In the genomic region with DNA sequence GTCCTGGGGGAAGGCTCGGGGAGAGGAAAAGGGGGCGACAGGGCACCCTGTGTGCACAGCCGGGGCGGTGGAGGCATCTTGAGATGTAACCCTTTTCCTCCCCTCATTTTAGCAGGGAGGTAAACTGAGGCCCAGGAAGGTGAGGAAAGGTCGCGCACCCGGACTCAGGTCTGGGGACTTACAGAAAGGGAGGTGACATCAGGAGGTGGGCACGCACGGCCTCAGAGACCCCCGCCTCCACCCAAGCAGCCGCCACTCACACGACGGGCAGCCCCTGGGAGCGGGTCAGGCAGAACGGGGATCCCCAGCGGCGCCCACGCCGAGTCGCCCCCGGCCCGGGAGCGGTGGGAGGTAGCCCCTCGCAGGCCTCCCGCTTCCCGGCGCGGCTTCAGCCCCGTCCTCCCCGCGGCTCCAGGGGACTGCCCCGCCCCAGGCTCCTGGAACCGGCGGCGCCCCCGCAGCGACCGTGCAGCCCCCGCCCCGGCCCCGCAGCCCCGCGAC, we compare ENCODE assay signal across 8 cellular contexts. TPM values are rescaled to one million over a fixed set of nuclear protein-coding genes. Genes with fewer than 3 reads are reported as not detected.
DNase-seq lines count a peak whose midpoint lies in the region; ATAC-seq, FAIRE-seq and TF ChIP-seq lines count a peak whose summit lies in the region.

No MANE protein-coding gene starts in this region.

- no peaks in the 10 kb centered on the region for H3K27me3 Mint-ChIP-seq in activated naive CD8-positive, alpha-beta T cell

- no peaks in the 10 kb centered on the region for H3K36me3 ChIP-seq in testis (ENCODE audit: low read depth, missing control alignments)

- intact Hi-C loops in testis (cut with DNase I; ENCODE audit: low total_unique reads): loop anchor here (2.0 kb wide), 1 partner anchor 29 kb away; no protein-coding TSS in a partner anchor

- H3K4me1 Mint-ChIP-seq in activated naive CD8-positive, alpha-beta T cell (ENCODE audit: low read depth): peaks cover 19% of the 10 kb centered on the region

- FAIRE-seq in D721Med (lab: Jason Lieb, UNC): no peak

- no peaks in the 10 kb centered on the region for H3K36me3 Mint-ChIP-seq in activated naive CD8-positive, alpha-beta T cell

- H3K4me1 ChIP-seq in testis: peaks cover 13% of the 10 kb centered on the region

- no peaks in the 10 kb centered on the region for H3K9me3 ChIP-seq in testis

- peak overlapping the region; percentile 28 for H3K27ac Mint-ChIP-seq in activated naive CD8-positive, alpha-beta T cell

- ATAC-seq in GM19023 (IDR thresholded peaks at IDR 0.05; ENCODE audit: unreplicated experiment) (peak; percentile 17), HG03066 (IDR thresholded peaks at IDR 0.05; ENCODE audit: low read depth, unreplicated experiment) (peak; percentile 22), HG03378 (IDR thresholded peaks at IDR 0.05; ENCODE audit: unreplicated experiment) (no peak)

- H3K27ac ChIP-seq in layer of hippocampus (ENCODE audit: low read depth, low read length) (peak overlapping the region; percentile 68), testis (peak overlapping the region; percentile 74 to 89)

- no peaks in the 10 kb centered on the region for H3K27me3 ChIP-seq in layer of hippocampus (ENCODE audit: control insufficient read depth, insufficient read depth, low read length)
- no peaks in the 10 kb centered on the region for H3K27me3 ChIP-seq in testis

- H3K9me3 Mint-ChIP-seq in activated naive CD8-positive, alpha-beta T cell (ENCODE audit: low read depth): no peaks in the 10 kb centered on the region

- DNase-seq in testis: no peak
- no peak for DNase-seq in dedifferentiated amniotic fluid mesenchymal stem cell (ENCODE audit: extremely low spot score)
- DNase-seq in D721Med (ENCODE audit: insufficient read length, low spot score): no peak

- TF ChIP-seq POLR2A in testis (IDR thresholded peaks at IDR 0.05): no peak

- 0% methylated on average over 7 to 13 of the region's 43 CpGs for WGBS in testis, 2 donors

- peak overlapping the region; percentile 88 for H3K4me3 Mint-ChIP-seq in activated naive CD8-positive, alpha-beta T cell

- TF ChIP-seq CTCF in testis (IDR thresholded peaks at IDR 0.05): no peak
- no peak for TF ChIP-seq CTCF in D721Med (IDR thresholded peaks at IDR 0.05; ENCODE audit: insufficient read depth, missing control alignments)

- H3K4me3 ChIP-seq in testis: peak overlapping the region; percentile 81 to 94

RNA-seq across cellular contexts. Expression of a gene that starts 0.5 kb away (rescaled TPM):
- 10 to 100 TPM; 80.2 to 87.0 TPM for total RNA-seq in testis
- 99.1 TPM for polyA plus RNA-seq in testis (ENCODE audit: insufficient read depth, low read depth, low replicate concordance)

RNA-seq across cellular contexts. Expression of a gene that starts 8.4 kb away (rescaled TPM):
- total RNA-seq in testis: 10 to 100 TPM; 37.2 to 81.1 TPM
- polyA plus RNA-seq in testis (ENCODE audit: insufficient read depth, low read depth, low replicate concordance): 125 TPM
